ENCODE assay signal across 21 cellular contexts in the genomic region with DNA sequence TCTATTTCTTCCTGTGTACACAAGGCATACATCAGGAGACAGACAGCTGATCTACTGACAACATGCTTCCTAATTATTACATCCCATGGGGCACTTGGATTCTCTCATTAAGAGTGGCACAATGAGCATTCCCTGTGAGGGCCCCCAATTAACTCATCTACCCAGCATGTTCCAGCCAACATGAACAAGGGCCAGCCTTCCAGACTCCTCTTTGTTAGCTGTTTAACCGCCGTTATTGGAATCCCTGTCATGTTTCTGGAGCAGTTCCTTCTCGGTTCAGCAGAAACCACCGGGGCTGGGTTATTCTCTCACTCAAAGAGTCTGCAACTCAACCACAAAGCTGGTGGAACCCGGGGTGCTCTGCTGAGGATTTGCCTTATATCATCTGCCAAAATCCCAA. TPM values are rescaled to one million over a fixed set of nuclear protein-coding genes. Genes with fewer than 3 reads are reported as not detected.
"Had no signal": no experiment of that assay in that cellular context is flagged by ENCODE, and none has a peak within 500 bp of the region (broad histone marks: within the 10 kb centered on the region; RNA-seq: fewer than 3 reads in every experiment).

No MANE protein-coding gene starts in this region.

- H3K36me3 Mint-ChIP-seq: stimulated activated memory B cell treated with anti-CD40 and anti-IgM and Interleukin-4, amounts not matched to agents 10 μg/mL and 1 μg/mL and 100 μg/mL, for 72 hours had no signal

- H2AFZ ChIP-seq: parathyroid adenoma had no signal

- DNase-seq: effector CD8-positive, alpha-beta T cell; gastrocnemius medialis; heart right ventricle; kidney glomerular epithelial cell; mammary epithelial cell; naive thymus-derived CD4-positive, alpha-beta T cell; nephron progenitor cell; spleen; stimulated activated CD4-positive, alpha-beta T cell treated with anti-CD3 and anti-CD28 coated beads, Interleukin-15, amount 100 ng/mL, for 24 hours; stimulated activated CD4-positive, alpha-beta T cell treated with anti-CD3 and anti-CD28 coated beads, Interleukin-1b, Interleukin-23, amount 100 ng/mL, for 48 hours; stimulated activated CD4-positive, alpha-beta T cell treated with anti-CD3 and anti-CD28 coated beads, Interleukin-4, amount 100 ng/mL, for 24 hours; tibial artery; upper lobe of right lung had no signal

- H3K4me1 Mint-ChIP-seq: naive thymus-derived CD4-positive, alpha-beta T cell; nephron progenitor cell had no signal

- H3K36me3 ChIP-seq: gastrocnemius medialis, heart right ventricle, prostate gland, spleen, tibial artery, upper lobe of right lung, vagina had no signal

- ATAC-seq: gastrocnemius medialis; heart right ventricle; left lobe of liver; naive thymus-derived CD4-positive, alpha-beta T cell; sciatic nerve; stimulated activated memory B cell treated with anti-CD40 and anti-IgM and Interleukin-4, amounts not matched to agents 10 μg/mL and 1 μg/mL and 100 μg/mL, for 72 hours; upper lobe of right lung had no signal

- FAIRE-seq: islet of Langerhans had no signal

- H3K27ac Mint-ChIP-seq: naive thymus-derived CD4-positive, alpha-beta T cell; nephron progenitor cell; stimulated activated memory B cell treated with anti-CD40 and anti-IgM and Interleukin-4, amounts not matched to agents 10 μg/mL and 1 μg/mL and 100 μg/mL, for 72 hours; stimulated activated naive CD8-positive, alpha-beta T cell treated with anti-CD3 and anti-CD28 coated beads, Interleukin-15, Interleukin-2, amounts not matched to agents 100 ng/mL and 50 ng/mL, for 24 hours had no signal

- H3K4me1 ChIP-seq: gastrocnemius medialis, heart right ventricle, parathyroid adenoma, prostate gland, spleen, upper lobe of right lung, vagina had no signal

- H3K27me3 ChIP-seq: gastrocnemius medialis, tibial artery, upper lobe of right lung, vagina had no signal

- H3K9ac ChIP-seq: parathyroid adenoma had no signal

- H3K27me3 Mint-ChIP-seq: naive thymus-derived CD4-positive, alpha-beta T cell; stimulated activated naive CD8-positive, alpha-beta T cell treated with anti-CD3 and anti-CD28 coated beads, Interleukin-15, Interleukin-2, amounts not matched to agents 100 ng/mL and 50 ng/mL, for 24 hours had no signal

- H3K79me2 ChIP-seq: parathyroid adenoma had no signal

- H3K9me3 ChIP-seq: gastrocnemius medialis, heart right ventricle, prostate gland, spleen, tibial artery, upper lobe of right lung, vagina had no signal

- H3K4me3 Mint-ChIP-seq: naive thymus-derived CD4-positive, alpha-beta T cell; nephron progenitor cell; stimulated activated memory B cell treated with anti-CD40 and anti-IgM and Interleukin-4, amounts not matched to agents 10 μg/mL and 1 μg/mL and 100 μg/mL, for 72 hours; stimulated activated naive CD8-positive, alpha-beta T cell treated with anti-CD3 and anti-CD28 coated beads, Interleukin-15, Interleukin-2, amounts not matched to agents 100 ng/mL and 50 ng/mL, for 24 hours had no signal

- H3K4me3 ChIP-seq: gastrocnemius medialis, heart right ventricle, prostate gland, spleen, tibial artery, upper lobe of right lung, vagina had no signal

- H3K27ac ChIP-seq: gastrocnemius medialis, heart right ventricle, parathyroid adenoma, prostate gland, spleen, tibial artery, upper lobe of right lung, vagina had no signal

- H3K9me3 Mint-ChIP-seq: stimulated activated memory B cell treated with anti-CD40 and anti-IgM and Interleukin-4, amounts not matched to agents 10 μg/mL and 1 μg/mL and 100 μg/mL, for 72 hours; stimulated activated naive CD8-positive, alpha-beta T cell treated with anti-CD3 and anti-CD28 coated beads, Interleukin-15, Interleukin-2, amounts not matched to agents 100 ng/mL and 50 ng/mL, for 24 hours had no signal

RNA-seq across cellular contexts. Expression of gene GPM6B, which starts 9.9 kb away (rescaled TPM):
- total RNA-seq: naive thymus-derived CD4-positive, alpha-beta T cell had no signal
